ENCODE assay signal across 8 cellular contexts in genomic region chr11:64226507-64227051, GRCh38. TPM values are rescaled to one million over a fixed set of nuclear protein-coding genes. Genes with fewer than 3 reads are reported as not detected.
DNase-seq lines count a peak whose midpoint lies in the region; ATAC-seq and TF ChIP-seq lines count a peak whose summit lies in the region.

No MANE protein-coding gene starts in this region.

- H3K4me1 ChIP-seq in mesenchymal stem cell (ENCODE audit: control insufficient read depth, insufficient read depth, low read depth, low read length): peaks cover 53% of the 10 kb centered on the region
- H3K4me1 ChIP-seq in thyroid gland: peaks cover 35 to 40% of the 10 kb centered on the region in 2 donors

- peak overlapping the region in 1 of 2 experiments; percentile 83 for H3K23ac ChIP-seq in mesenchymal stem cell (ENCODE audit: low read length in 2 of 2)

- peak overlapping the region; percentile 96 for H4K8ac ChIP-seq in mesenchymal stem cell (ENCODE audit: low read length)

- H3K27ac ChIP-seq in dorsolateral prefrontal cortex (peak overlapping the region; percentile 42 to 98 (median 91)), mesenchymal stem cell (ENCODE audit: low read length, poor library complexity, severe bottlenecking) (peak overlapping the region; percentile 58), thyroid gland (peak overlapping the region; percentile 68 to 92 (median 87))

- H2BK5ac ChIP-seq in mesenchymal stem cell (ENCODE audit: low read depth, low read length, poor library complexity, severe bottlenecking): peak overlapping the region; percentile 90

- no peaks in the 10 kb centered on the region for H3K27me3 ChIP-seq in dorsolateral prefrontal cortex
- no peaks in the 10 kb centered on the region for H3K27me3 ChIP-seq in mesenchymal stem cell (ENCODE audit: control insufficient read depth in 1 of 2, insufficient read depth in 1 of 2, low read length in 2 of 2)
- no peaks in the 10 kb centered on the region for H3K27me3 ChIP-seq in thyroid gland

- H2AFZ ChIP-seq in mesenchymal stem cell (ENCODE audit: low read depth, low read length): peak overlapping the region; percentile 76

- no peaks in the 10 kb centered on the region for H3K9me3 ChIP-seq in mesenchymal stem cell (ENCODE audit: control insufficient read depth, low read length)
- no peaks in the 10 kb centered on the region for H3K9me3 ChIP-seq in thyroid gland

- H2BK120ac ChIP-seq in mesenchymal stem cell (ENCODE audit: low read depth, low read length): peak overlapping the region; percentile 50

- DNase-seq in AG08396 (ENCODE audit: low spot score) (peak; percentile 46), NB4 (ENCODE audit: low read depth) (peak; percentile 55), dorsolateral prefrontal cortex (peak in 1 of 10 donors; percentile 66), mesenchymal stem cell (no peak), thyroid gland (peak; percentile 58 to 60), mesenteric fat pad (ENCODE audit: low spot score) (no peak)

- H2BK12ac ChIP-seq in mesenchymal stem cell (ENCODE audit: low read length in 2 of 2): peak overlapping the region; percentile 28 to 70

- TF ChIP-seq POLR2A in NB4 (IDR thresholded peaks at IDR 0.05; ENCODE audit: extremely low read depth, insufficient read length) (no peak), thyroid gland (IDR thresholded peaks at IDR 0.05) (no peak)

- H3K4me3 ChIP-seq in NB4 (ENCODE audit: low read depth, low read length): peak overlapping the region; percentile 83
- H3K4me3 ChIP-seq in WI38 (ENCODE audit: low read depth, low read length): peak overlapping the region; percentile 85
- peak overlapping the region; percentile 63 to 100 (median 89) for H3K4me3 ChIP-seq in dorsolateral prefrontal cortex
- peak overlapping the region; percentile 92 to 95 for H3K4me3 ChIP-seq in mesenchymal stem cell (ENCODE audit: insufficient read depth in 1 of 2, low read depth in 1 of 2, low read length in 2 of 2)
- H3K4me3 ChIP-seq in thyroid gland (replicated peaks in 1 of 3): peak overlapping the region; percentile 82 to 94 (median 89)

- peak overlapping the region in 1 of 2 experiments; percentile 63 for H3K14ac ChIP-seq in mesenchymal stem cell (ENCODE audit: low read length in 2 of 2)

- peak overlapping the region; percentile 88 to 94 for H3K4ac ChIP-seq in mesenchymal stem cell (ENCODE audit: low read depth in 1 of 2, low read length in 2 of 2)

- H2BK15ac ChIP-seq in mesenchymal stem cell (ENCODE audit: low read depth, poor library complexity, severe bottlenecking): peak overlapping the region; percentile 73

- peak overlapping the region; percentile 95 for H3K9ac ChIP-seq in mesenchymal stem cell (ENCODE audit: low read length)

- H3K79me1 ChIP-seq in mesenchymal stem cell (replicated peaks; ENCODE audit: low read length, poor library complexity, severe bottlenecking): peaks cover 26% of the 10 kb centered on the region

- intact Hi-C loops in dorsolateral prefrontal cortex (cut with DNase I) (loop anchor here in 1 of 2 donors (5.0 kb wide), 1 partner anchor 39 kb away; the partner anchor contains the start of gene STIP1), thyroid gland (cut with DNase I) (no loop called here)

- peak overlapping the region; percentile 93 for H4K91ac ChIP-seq in mesenchymal stem cell (ENCODE audit: low read length)

- no peak for TF ChIP-seq CTCF in NB4 (IDR thresholded peaks at IDR 0.05; ENCODE audit: low read depth, low read length)
- TF ChIP-seq CTCF in WI38 (IDR thresholded peaks at IDR 0.05; ENCODE audit: low read depth, low read length): no peak
- TF ChIP-seq CTCF in dorsolateral prefrontal cortex (IDR thresholded peaks at IDR 0.05 in 54 of 56, conservative IDR thresholded peaks at IDR 0.05 in 2 of 56; ENCODE audit: low read depth in 1 of 56, partially characterized antibody in 56 of 56): no peak
- no peak for TF ChIP-seq CTCF in thyroid gland (IDR thresholded peaks at IDR 0.05)

- H3K18ac ChIP-seq in mesenchymal stem cell (ENCODE audit: low read depth in 1 of 2, low read length in 2 of 2): peak overlapping the region; percentile 86 to 97

- H3K36me3 ChIP-seq in mesenchymal stem cell (ENCODE audit: control insufficient read depth in 1 of 2, insufficient read depth in 2 of 2, low read depth in 1 of 2, low read length in 2 of 2) (peaks cover 14 to 25% of the 10 kb centered on the region in 2 experiments), thyroid gland (no peaks in the 10 kb centered on the region)

- ATAC-seq in GM19035 (IDR thresholded peaks at IDR 0.05; ENCODE audit: unreplicated experiment): peak; percentile 32

- peak overlapping the region; percentile 82 for H3K4me2 ChIP-seq in mesenchymal stem cell (ENCODE audit: low read length, poor library complexity, severe bottlenecking)

- peak overlapping the region; percentile 51 for H2AK5ac ChIP-seq in mesenchymal stem cell (ENCODE audit: low read length, severe bottlenecking)

- WGBS in mesenchymal stem cell: 33% methylated on average over 26 of the region's 26 CpGs
- WGBS in thyroid gland, 2 donors: 21 to 22% methylated on average over 14 to 19 of the region's 26 CpGs

RNA-seq across cellular contexts. Expression of gene NUDT22, which starts 0.5 kb away (rescaled TPM):
- total RNA-seq in dorsolateral prefrontal cortex: 10 to 100 TPM; 29.9 to 74.4 (median 43.4) TPM
- polyA plus RNA-seq in mesenchymal stem cell (2013, experiment 1 of 2): 81.2 TPM
- polyA plus RNA-seq in mesenchymal stem cell (2013, experiment 2 of 2): 80.4 TPM
- total RNA-seq in thyroid gland: 100 to 1,000 TPM in 2 of 4 donors, 10 to 100 TPM in 2; 65.6 to 109 (median 94.4) TPM
- 45.8 TPM for total RNA-seq in mesenteric fat pad

RNA-seq across cellular contexts. Expression of gene TRPT1, which starts 0.6 kb away (rescaled TPM):
- 10 to 100 TPM; 14.9 to 41.9 (median 27.8) TPM for total RNA-seq in dorsolateral prefrontal cortex
- 59.3 TPM for polyA plus RNA-seq in mesenchymal stem cell (2013, experiment 1 of 2)
- 55.7 TPM for polyA plus RNA-seq in mesenchymal stem cell (2013, experiment 2 of 2)
- total RNA-seq in thyroid gland: 10 to 100 TPM; 50.5 to 90.8 (median 65.9) TPM
- total RNA-seq in mesenteric fat pad: 32.7 TPM

RNA-seq across cellular contexts. Expression of gene DNAJC4, which starts 3.8 kb away (rescaled TPM):
- total RNA-seq in dorsolateral prefrontal cortex: 10 to 100 TPM; 22.5 to 46.8 (median 32.3) TPM
- polyA plus RNA-seq in mesenchymal stem cell (2013, experiment 1 of 2): 38.5 TPM
- 36.7 TPM for polyA plus RNA-seq in mesenchymal stem cell (2013, experiment 2 of 2)
- 10 to 100 TPM; 10.9 to 48.6 (median 21.9) TPM for total RNA-seq in thyroid gland
- 20.4 TPM for total RNA-seq in mesenteric fat pad

RNA-seq across cellular contexts. Expression of gene VEGFB, which starts 7.8 kb away (rescaled TPM):
- total RNA-seq in dorsolateral prefrontal cortex (100 to 1,000 TPM in 51 of 120 experiments, 10 to 100 TPM in 69; 70.2 to 201 (median 97.2) TPM), thyroid gland (100 to 1,000 TPM in 1 of 4 donors, 10 to 100 TPM in 3; 52.9 to 101 (median 75.7) TPM), mesenteric fat pad (426 TPM)
- 139 TPM for polyA plus RNA-seq in mesenchymal stem cell (2013, experiment 1 of 2)
- polyA plus RNA-seq in mesenchymal stem cell (2013, experiment 2 of 2): 137 TPM

RNA-seq across cellular contexts. Expression of gene FKBP2, which starts 14.3 kb away (rescaled TPM):
- 100 to 1,000 TPM in 2 of 120 experiments, 10 to 100 TPM in 118; 43.6 to 115 (median 66.0) TPM for total RNA-seq in dorsolateral prefrontal cortex
- polyA plus RNA-seq in mesenchymal stem cell (2013, experiment 1 of 2): 70.1 TPM
- polyA plus RNA-seq in mesenchymal stem cell (2013, experiment 2 of 2): 68.6 TPM
- total RNA-seq in thyroid gland: 100 to 1,000 TPM; 107 to 271 (median 196) TPM
- 53.8 TPM for total RNA-seq in mesenteric fat pad

Comparison
In these comparisons a context has a peak if more than half of its experiments do, and no peak if none do; other contexts are left out.
1. DNase-seq: peak in AG08396 (single experiment), NB4 (single experiment) and thyroid gland (2 of 2); none in mesenchymal stem cell (single experiment) and mesenteric fat pad (single experiment).
2. Peak in every context shown above with its lines, with median percentiles within 50 percentile points of each other: H3K4me3 ChIP-seq and H3K27ac ChIP-seq.